ENCODE assay signal across 1 cellular context in the genomic region with DNA sequence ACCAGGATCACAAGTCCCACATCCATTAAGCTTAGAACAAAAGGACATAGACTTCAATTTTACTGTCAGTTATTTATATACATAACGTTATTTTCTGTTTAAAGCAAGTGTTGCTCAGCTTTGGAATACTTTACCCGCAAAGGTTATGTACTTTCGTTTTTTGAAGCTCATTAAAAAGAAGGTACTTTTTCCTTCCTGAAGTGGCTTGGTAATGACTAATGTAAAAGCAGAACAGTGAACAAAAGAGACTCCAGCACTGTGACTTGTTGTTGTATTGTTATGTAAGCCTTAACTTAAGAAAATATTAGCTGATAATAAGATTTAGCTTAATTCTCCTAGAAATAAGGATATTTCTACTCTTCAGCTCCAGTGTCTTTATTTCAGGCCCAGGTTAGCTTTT.
TF ChIP-seq lines count a peak whose summit lies in the region.

No MANE protein-coding gene starts in this region.

TF ChIP-seq in GM12878, 131 proteins besides CTCF, POLR2A, EP300 and RAD21 (continued from another document and continues in another):
- TF ChIP-seq, protein P1, sequence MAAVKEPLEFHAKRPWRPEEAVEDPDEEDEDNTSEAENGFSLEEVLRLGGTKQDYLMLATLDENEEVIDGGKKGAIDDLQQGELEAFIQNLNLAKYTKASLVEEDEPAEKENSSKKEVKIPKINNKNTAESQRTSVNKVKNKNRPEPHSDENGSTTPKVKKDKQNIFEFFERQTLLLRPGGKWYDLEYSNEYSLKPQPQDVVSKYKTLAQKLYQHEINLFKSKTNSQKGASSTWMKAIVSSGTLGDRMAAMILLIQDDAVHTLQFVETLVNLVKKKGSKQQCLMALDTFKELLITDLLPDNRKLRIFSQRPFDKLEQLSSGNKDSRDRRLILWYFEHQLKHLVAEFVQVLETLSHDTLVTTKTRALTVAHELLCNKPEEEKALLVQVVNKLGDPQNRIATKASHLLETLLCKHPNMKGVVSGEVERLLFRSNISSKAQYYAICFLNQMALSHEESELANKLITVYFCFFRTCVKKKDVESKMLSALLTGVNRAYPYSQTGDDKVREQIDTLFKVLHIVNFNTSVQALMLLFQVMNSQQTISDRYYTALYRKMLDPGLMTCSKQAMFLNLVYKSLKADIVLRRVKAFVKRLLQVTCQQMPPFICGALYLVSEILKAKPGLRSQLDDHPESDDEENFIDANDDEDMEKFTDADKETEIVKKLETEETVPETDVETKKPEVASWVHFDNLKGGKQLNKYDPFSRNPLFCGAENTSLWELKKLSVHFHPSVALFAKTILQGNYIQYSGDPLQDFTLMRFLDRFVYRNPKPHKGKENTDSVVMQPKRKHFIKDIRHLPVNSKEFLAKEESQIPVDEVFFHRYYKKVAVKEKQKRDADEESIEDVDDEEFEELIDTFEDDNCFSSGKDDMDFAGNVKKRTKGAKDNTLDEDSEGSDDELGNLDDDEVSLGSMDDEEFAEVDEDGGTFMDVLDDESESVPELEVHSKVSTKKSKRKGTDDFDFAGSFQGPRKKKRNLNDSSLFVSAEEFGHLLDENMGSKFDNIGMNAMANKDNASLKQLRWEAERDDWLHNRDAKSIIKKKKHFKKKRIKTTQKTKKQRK (IDR thresholded peaks at IDR 0.05; ENCODE audit: low read depth, low read length): no peak
- no peak for TF ChIP-seq CBX5 (IDR thresholded peaks at IDR 0.05; ENCODE audit: low read depth)
- TF ChIP-seq JUND (IDR thresholded peaks at IDR 0.05; ENCODE audit: low read depth, low read length): no peak
- no peak for TF ChIP-seq TARDBP (IDR thresholded peaks at IDR 0.05; ENCODE audit: borderline replicate concordance)
- peak; percentile 93 for TF ChIP-seq NR2F1 (conservative IDR thresholded peaks at IDR 0.05)
- no peak for TF ChIP-seq RAD51 (IDR thresholded peaks at IDR 0.05)
- TF ChIP-seq, protein P2, sequence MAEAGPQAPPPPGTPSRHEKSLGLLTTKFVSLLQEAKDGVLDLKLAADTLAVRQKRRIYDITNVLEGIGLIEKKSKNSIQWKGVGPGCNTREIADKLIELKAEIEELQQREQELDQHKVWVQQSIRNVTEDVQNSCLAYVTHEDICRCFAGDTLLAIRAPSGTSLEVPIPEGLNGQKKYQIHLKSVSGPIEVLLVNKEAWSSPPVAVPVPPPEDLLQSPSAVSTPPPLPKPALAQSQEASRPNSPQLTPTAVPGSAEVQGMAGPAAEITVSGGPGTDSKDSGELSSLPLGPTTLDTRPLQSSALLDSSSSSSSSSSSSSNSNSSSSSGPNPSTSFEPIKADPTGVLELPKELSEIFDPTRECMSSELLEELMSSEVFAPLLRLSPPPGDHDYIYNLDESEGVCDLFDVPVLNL (IDR thresholded peaks at IDR 0.05; ENCODE audit: low read depth, low read length): no peak
- TF ChIP-seq, protein P3, sequence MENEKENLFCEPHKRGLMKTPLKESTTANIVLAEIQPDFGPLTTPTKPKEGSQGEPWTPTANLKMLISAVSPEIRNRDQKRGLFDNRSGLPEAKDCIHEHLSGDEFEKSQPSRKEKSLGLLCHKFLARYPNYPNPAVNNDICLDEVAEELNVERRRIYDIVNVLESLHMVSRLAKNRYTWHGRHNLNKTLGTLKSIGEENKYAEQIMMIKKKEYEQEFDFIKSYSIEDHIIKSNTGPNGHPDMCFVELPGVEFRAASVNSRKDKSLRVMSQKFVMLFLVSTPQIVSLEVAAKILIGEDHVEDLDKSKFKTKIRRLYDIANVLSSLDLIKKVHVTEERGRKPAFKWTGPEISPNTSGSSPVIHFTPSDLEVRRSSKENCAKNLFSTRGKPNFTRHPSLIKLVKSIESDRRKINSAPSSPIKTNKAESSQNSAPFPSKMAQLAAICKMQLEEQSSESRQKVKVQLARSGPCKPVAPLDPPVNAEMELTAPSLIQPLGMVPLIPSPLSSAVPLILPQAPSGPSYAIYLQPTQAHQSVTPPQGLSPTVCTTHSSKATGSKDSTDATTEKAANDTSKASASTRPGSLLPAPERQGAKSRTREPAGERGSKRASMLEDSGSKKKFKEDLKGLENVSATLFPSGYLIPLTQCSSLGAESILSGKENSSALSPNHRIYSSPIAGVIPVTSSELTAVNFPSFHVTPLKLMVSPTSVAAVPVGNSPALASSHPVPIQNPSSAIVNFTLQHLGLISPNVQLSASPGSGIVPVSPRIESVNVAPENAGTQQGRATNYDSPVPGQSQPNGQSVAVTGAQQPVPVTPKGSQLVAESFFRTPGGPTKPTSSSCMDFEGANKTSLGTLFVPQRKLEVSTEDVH (IDR thresholded peaks at IDR 0.05; ENCODE audit: low read depth, partially characterized antibody): no peak
- TF ChIP-seq CHD1 (IDR thresholded peaks at IDR 0.05; ENCODE audit: low read depth, low read length): no peak
- no peak for TF ChIP-seq KDM1A (IDR thresholded peaks at IDR 0.05; ENCODE audit: borderline replicate concordance)
- peak; percentile 48; the same call in 1 of the 2 replicates for TF ChIP-seq NFIC (IDR thresholded peaks at IDR 0.05; ENCODE audit: low read depth, low read length)
- TF ChIP-seq, protein P4, sequence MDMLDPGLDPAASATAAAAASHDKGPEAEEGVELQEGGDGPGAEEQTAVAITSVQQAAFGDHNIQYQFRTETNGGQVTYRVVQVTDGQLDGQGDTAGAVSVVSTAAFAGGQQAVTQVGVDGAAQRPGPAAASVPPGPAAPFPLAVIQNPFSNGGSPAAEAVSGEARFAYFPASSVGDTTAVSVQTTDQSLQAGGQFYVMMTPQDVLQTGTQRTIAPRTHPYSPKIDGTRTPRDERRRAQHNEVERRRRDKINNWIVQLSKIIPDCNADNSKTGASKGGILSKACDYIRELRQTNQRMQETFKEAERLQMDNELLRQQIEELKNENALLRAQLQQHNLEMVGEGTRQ (IDR thresholded peaks at IDR 0.05; ENCODE audit: borderline replicate concordance, low read depth, low read length): no peak
- no peak for TF ChIP-seq MXI1 (IDR thresholded peaks at IDR 0.05; ENCODE audit: low read depth, low read length)
- TF ChIP-seq, protein P5, sequence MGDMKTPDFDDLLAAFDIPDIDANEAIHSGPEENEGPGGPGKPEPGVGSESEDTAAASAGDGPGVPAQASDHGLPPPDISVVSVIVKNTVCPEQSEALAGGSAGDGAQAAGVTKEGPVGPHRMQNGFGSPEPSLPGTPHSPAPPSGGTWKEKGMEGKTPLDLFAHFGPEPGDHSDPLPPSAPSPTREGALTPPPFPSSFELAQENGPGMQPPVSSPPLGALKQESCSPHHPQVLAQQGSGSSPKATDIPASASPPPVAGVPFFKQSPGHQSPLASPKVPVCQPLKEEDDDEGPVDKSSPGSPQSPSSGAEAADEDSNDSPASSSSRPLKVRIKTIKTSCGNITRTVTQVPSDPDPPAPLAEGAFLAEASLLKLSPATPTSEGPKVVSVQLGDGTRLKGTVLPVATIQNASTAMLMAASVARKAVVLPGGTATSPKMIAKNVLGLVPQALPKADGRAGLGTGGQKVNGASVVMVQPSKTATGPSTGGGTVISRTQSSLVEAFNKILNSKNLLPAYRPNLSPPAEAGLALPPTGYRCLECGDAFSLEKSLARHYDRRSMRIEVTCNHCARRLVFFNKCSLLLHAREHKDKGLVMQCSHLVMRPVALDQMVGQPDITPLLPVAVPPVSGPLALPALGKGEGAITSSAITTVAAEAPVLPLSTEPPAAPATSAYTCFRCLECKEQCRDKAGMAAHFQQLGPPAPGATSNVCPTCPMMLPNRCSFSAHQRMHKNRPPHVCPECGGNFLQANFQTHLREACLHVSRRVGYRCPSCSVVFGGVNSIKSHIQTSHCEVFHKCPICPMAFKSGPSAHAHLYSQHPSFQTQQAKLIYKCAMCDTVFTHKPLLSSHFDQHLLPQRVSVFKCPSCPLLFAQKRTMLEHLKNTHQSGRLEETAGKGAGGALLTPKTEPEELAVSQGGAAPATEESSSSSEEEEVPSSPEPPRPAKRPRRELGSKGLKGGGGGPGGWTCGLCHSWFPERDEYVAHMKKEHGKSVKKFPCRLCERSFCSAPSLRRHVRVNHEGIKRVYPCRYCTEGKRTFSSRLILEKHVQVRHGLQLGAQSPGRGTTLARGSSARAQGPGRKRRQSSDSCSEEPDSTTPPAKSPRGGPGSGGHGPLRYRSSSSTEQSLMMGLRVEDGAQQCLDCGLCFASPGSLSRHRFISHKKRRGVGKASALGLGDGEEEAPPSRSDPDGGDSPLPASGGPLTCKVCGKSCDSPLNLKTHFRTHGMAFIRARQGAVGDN (IDR thresholded peaks at IDR 0.05): no peak
- no peak for TF ChIP-seq TCF7 (IDR thresholded peaks at IDR 0.05; ENCODE audit: borderline replicate concordance)
- TF ChIP-seq RFX5 (IDR thresholded peaks at IDR 0.05; ENCODE audit: low read depth, low read length): no peak
- TF ChIP-seq FOS (IDR thresholded peaks at IDR 0.05; ENCODE audit: borderline replicate concordance, extremely low read depth, insufficient read length): no peak
- TF ChIP-seq BRCA1 (IDR thresholded peaks at IDR 0.05; ENCODE audit: low read depth, low read length): no peak
- TF ChIP-seq, protein P6, sequence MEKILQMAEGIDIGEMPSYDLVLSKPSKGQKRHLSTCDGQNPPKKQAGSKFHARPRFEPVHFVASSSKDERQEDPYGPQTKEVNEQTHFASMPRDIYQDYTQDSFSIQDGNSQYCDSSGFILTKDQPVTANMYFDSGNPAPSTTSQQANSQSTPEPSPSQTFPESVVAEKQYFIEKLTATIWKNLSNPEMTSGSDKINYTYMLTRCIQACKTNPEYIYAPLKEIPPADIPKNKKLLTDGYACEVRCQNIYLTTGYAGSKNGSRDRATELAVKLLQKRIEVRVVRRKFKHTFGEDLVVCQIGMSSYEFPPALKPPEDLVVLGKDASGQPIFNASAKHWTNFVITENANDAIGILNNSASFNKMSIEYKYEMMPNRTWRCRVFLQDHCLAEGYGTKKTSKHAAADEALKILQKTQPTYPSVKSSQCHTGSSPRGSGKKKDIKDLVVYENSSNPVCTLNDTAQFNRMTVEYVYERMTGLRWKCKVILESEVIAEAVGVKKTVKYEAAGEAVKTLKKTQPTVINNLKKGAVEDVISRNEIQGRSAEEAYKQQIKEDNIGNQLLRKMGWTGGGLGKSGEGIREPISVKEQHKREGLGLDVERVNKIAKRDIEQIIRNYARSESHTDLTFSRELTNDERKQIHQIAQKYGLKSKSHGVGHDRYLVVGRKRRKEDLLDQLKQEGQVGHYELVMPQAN (conservative IDR thresholded peaks at IDR 0.05): no peak
- no peak for TF ChIP-seq SIN3A (IDR thresholded peaks at IDR 0.05; ENCODE audit: low read depth, low read length)
- no peak for TF ChIP-seq TCF12 (IDR thresholded peaks at IDR 0.05; ENCODE audit: low read depth, low read length)
- no peak for TF ChIP-seq FOXM1 (IDR thresholded peaks at IDR 0.05; ENCODE audit: low read depth, low read length)
- TF ChIP-seq ASH2L (IDR thresholded peaks at IDR 0.05; ENCODE audit: borderline replicate concordance, low read depth): no peak
- no peak for TF ChIP-seq ZNF24 (IDR thresholded peaks at IDR 0.05)
- TF ChIP-seq MYB (IDR thresholded peaks at IDR 0.05; ENCODE audit: borderline replicate concordance, low read depth, low read length): no peak
- TF ChIP-seq CHD4 (IDR thresholded peaks at IDR 0.05): no peak
- peak; percentile 70; the same call in 1 of the 2 replicates for TF ChIP-seq DPF2 (IDR thresholded peaks at IDR 0.05)
- no peak for TF ChIP-seq SUZ12 (IDR thresholded peaks at IDR 0.05; ENCODE audit: unreplicated experiment)
- TF ChIP-seq ETV6 (conservative IDR thresholded peaks at IDR 0.05 in 1 of 2, IDR thresholded peaks at IDR 0.05 in 1 of 2; ENCODE audit: borderline replicate concordance in 1 of 2, low read depth in 1 of 2): no peak
- 0 out of 2 replicates have a peak, but pooled peaks have one; percentile 29 for TF ChIP-seq MEF2A (IDR thresholded peaks at IDR 0.05; ENCODE audit: insufficient read depth, low read depth, low read length)
- TF ChIP-seq NFYA (IDR thresholded peaks at IDR 0.05; ENCODE audit: borderline replicate concordance, low read depth, low read length): no peak
- TF ChIP-seq, protein P7, sequence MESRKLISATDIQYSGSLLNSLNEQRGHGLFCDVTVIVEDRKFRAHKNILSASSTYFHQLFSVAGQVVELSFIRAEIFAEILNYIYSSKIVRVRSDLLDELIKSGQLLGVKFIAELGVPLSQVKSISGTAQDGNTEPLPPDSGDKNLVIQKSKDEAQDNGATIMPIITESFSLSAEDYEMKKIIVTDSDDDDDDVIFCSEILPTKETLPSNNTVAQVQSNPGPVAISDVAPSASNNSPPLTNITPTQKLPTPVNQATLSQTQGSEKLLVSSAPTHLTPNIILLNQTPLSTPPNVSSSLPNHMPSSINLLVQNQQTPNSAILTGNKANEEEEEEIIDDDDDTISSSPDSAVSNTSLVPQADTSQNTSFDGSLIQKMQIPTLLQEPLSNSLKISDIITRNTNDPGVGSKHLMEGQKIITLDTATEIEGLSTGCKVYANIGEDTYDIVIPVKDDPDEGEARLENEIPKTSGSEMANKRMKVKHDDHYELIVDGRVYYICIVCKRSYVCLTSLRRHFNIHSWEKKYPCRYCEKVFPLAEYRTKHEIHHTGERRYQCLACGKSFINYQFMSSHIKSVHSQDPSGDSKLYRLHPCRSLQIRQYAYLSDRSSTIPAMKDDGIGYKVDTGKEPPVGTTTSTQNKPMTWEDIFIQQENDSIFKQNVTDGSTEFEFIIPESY (IDR thresholded peaks at IDR 0.05): no peak
- TF ChIP-seq BMI1 (IDR thresholded peaks at IDR 0.05; ENCODE audit: borderline replicate concordance): 0 out of 2 replicates have a peak, but pooled peaks have one; percentile 23
- TF ChIP-seq, protein P8, sequence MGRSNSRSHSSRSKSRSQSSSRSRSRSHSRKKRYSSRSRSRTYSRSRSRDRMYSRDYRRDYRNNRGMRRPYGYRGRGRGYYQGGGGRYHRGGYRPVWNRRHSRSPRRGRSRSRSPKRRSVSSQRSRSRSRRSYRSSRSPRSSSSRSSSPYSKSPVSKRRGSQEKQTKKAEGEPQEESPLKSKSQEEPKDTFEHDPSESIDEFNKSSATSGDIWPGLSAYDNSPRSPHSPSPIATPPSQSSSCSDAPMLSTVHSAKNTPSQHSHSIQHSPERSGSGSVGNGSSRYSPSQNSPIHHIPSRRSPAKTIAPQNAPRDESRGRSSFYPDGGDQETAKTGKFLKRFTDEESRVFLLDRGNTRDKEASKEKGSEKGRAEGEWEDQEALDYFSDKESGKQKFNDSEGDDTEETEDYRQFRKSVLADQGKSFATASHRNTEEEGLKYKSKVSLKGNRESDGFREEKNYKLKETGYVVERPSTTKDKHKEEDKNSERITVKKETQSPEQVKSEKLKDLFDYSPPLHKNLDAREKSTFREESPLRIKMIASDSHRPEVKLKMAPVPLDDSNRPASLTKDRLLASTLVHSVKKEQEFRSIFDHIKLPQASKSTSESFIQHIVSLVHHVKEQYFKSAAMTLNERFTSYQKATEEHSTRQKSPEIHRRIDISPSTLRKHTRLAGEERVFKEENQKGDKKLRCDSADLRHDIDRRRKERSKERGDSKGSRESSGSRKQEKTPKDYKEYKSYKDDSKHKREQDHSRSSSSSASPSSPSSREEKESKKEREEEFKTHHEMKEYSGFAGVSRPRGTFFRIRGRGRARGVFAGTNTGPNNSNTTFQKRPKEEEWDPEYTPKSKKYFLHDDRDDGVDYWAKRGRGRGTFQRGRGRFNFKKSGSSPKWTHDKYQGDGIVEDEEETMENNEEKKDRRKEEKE (IDR thresholded peaks at IDR 0.05): no peak
- TF ChIP-seq YBX1 (IDR thresholded peaks at IDR 0.05): no peak
- TF ChIP-seq STAT3 (IDR thresholded peaks at IDR 0.05; ENCODE audit: low read depth, low read length): no peak
- no peak for TF ChIP-seq ZNF207 (IDR thresholded peaks at IDR 0.05; ENCODE audit: borderline replicate concordance)
- TF ChIP-seq, protein P9, sequence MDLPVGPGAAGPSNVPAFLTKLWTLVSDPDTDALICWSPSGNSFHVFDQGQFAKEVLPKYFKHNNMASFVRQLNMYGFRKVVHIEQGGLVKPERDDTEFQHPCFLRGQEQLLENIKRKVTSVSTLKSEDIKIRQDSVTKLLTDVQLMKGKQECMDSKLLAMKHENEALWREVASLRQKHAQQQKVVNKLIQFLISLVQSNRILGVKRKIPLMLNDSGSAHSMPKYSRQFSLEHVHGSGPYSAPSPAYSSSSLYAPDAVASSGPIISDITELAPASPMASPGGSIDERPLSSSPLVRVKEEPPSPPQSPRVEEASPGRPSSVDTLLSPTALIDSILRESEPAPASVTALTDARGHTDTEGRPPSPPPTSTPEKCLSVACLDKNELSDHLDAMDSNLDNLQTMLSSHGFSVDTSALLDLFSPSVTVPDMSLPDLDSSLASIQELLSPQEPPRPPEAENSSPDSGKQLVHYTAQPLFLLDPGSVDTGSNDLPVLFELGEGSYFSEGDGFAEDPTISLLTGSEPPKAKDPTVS (IDR thresholded peaks at IDR 0.05; ENCODE audit: low read depth, low read length): no peak
